Comparison of ENCODE assay signal across 15 cellular contexts in genomic region chr12:88703790-88704189, GRCh38.
DNase-seq lines count a peak whose midpoint lies in the region; TF ChIP-seq lines count a peak whose summit lies in the region.
"Had no signal": no experiment of that assay in that cellular context is flagged by ENCODE, and none has a peak within 500 bp of the region (broad histone marks: within the 10 kb centered on the region; RNA-seq: fewer than 3 reads in every experiment).

No MANE protein-coding gene starts in this region.

- WGBS in trophoblast cell (ENCODE audit: extremely low coverage, insufficient coverage, insufficient read length), result no CpG with 5 or more reads among the region's 3 CpGs

- H4K8ac ChIP-seq in trophoblast cell (ENCODE audit: low read depth, low read length), result no peak overlapping the region

- no peak overlapping the region for H3K23ac ChIP-seq in trophoblast cell (ENCODE audit: low read length)

- H3K4ac ChIP-seq in trophoblast cell (ENCODE audit: low read depth, low read length), result no peak overlapping the region

- DNase-seq in H4 (ENCODE audit: low spot score) (peak; percentile 33), M059J (ENCODE audit: low read depth) (peak; percentile 43), brain microvascular endothelial cell (peak; percentile 49), trophoblast cell (peak; percentile 9 to 74), HT-29 (ENCODE audit: low spot score) (no peak), Karpas-422 (no peak), iPS-NIHi7 (ENCODE audit: extremely low spot score) (no peak)
- DNase-seq: H9, NCI-H1417, NCI-H2029, NCI-H2171 treated with DMSO at 0.1 percent for 48 hours, NCI-H524, RPMI8226, T-helper 1 cell had no signal

- H3K4me3 ChIP-seq in brain microvascular endothelial cell (ENCODE audit: low read depth, low read length) (no peak overlapping the region), trophoblast cell (ENCODE audit: low read depth, low read length) (no peak overlapping the region), Karpas-422 (ENCODE audit: low read length) (no peak overlapping the region)
- H3K4me3 ChIP-seq: BLaER1 had no signal

- H2AFZ ChIP-seq in trophoblast cell (ENCODE audit: insufficient read depth, low read length, poor library complexity), result no peak overlapping the region
- no peak overlapping the region for H2AFZ ChIP-seq in Karpas-422 (ENCODE audit: low read length)

- H3K27me3 ChIP-seq in brain microvascular endothelial cell (replicated peaks) (no peaks in the 10 kb centered on the region), trophoblast cell (ENCODE audit: insufficient read depth, low read length) (no peaks in the 10 kb centered on the region), Karpas-422 (ENCODE audit: low read length) (no peaks in the 10 kb centered on the region)
- H3K27me3 ChIP-seq: BLaER1 had no signal

- no peaks in the 10 kb centered on the region for H3K79me2 ChIP-seq in trophoblast cell (ENCODE audit: control insufficient read depth, insufficient read depth, low read length, poor library complexity)
- no peaks in the 10 kb centered on the region for H3K79me2 ChIP-seq in Karpas-422 (ENCODE audit: low read length)

- no peaks in the 10 kb centered on the region for H4K20me1 ChIP-seq in Karpas-422 (ENCODE audit: insufficient read depth, low read depth, low read length)
- H4K20me1 ChIP-seq: BLaER1 had no signal

- no peak for TF ChIP-seq CTCF in brain microvascular endothelial cell (IDR thresholded peaks at IDR 0.05; ENCODE audit: low read depth, low read length, missing control alignments)

- no peak overlapping the region for H2BK5ac ChIP-seq in trophoblast cell (ENCODE audit: low read depth, low read length, poor library complexity)

- H3K9me2 ChIP-seq in Karpas-422 (replicated peaks; ENCODE audit: insufficient read depth, low read length), result no peaks in the 10 kb centered on the region

- H3K36me3 ChIP-seq in brain microvascular endothelial cell (replicated peaks) (no peaks in the 10 kb centered on the region), trophoblast cell (ENCODE audit: control insufficient read depth in 1 of 2, insufficient read depth in 2 of 2, low read length in 2 of 2) (no peaks in the 10 kb centered on the region), Karpas-422 (ENCODE audit: insufficient read depth, low read length) (no peaks in the 10 kb centered on the region)
- H3K36me3 ChIP-seq: BLaER1 had no signal

- no peak overlapping the region for H2BK120ac ChIP-seq in trophoblast cell (ENCODE audit: insufficient read depth, low read length, poor library complexity)

- no peak overlapping the region for H4K91ac ChIP-seq in trophoblast cell (ENCODE audit: low read depth, low read length)

- no peak overlapping the region for H3K14ac ChIP-seq in trophoblast cell (ENCODE audit: low read length)

- no peak overlapping the region for H2AK5ac ChIP-seq in trophoblast cell (ENCODE audit: low read length)

- no peaks in the 10 kb centered on the region for H3K4me1 ChIP-seq in trophoblast cell (ENCODE audit: control insufficient read depth in 1 of 2, insufficient read depth in 2 of 2, low read length in 2 of 2)
- H3K4me1 ChIP-seq in Karpas-422 (ENCODE audit: low read length), result no peaks in the 10 kb centered on the region
- H3K4me1 ChIP-seq: BLaER1 had no signal

- no peak overlapping the region for H4K12ac ChIP-seq in trophoblast cell (ENCODE audit: low read depth, low read length)

- no peak overlapping the region for H2BK12ac ChIP-seq in trophoblast cell (ENCODE audit: low read length)

- in situ Hi-C loops in brain microvascular endothelial cell (cut with HindIII; ENCODE audit: low pct_ligation_motif_present, low sequenced_read_pairs), result no loop called here

- no peak overlapping the region for H3K18ac ChIP-seq in trophoblast cell (ENCODE audit: low read length)

- no peaks in the 10 kb centered on the region for H3K79me1 ChIP-seq in trophoblast cell (ENCODE audit: low read length)

- H3K4me2 ChIP-seq in trophoblast cell (ENCODE audit: low read length) (no peak overlapping the region), Karpas-422 (ENCODE audit: low read depth, low read length, poor library complexity, severe bottlenecking) (no peak overlapping the region)
- H3K4me2 ChIP-seq: BLaER1 had no signal

- no peaks in the 10 kb centered on the region for H3K9me3 ChIP-seq in trophoblast cell (ENCODE audit: insufficient read depth, low read depth, low read length)
- H3K9me3 ChIP-seq in Karpas-422 (ENCODE audit: low read length), result peaks cover 16% of the 10 kb centered on the region; the same call in 1 of the 2 replicates

- H3K9ac ChIP-seq in trophoblast cell (ENCODE audit: low read length) (no peak overlapping the region), Karpas-422 (ENCODE audit: low read length) (no peak overlapping the region)
- H3K9ac ChIP-seq: BLaER1 had no signal

- H3K27ac ChIP-seq in brain microvascular endothelial cell (no peak overlapping the region), trophoblast cell (ENCODE audit: low read depth, low read length) (no peak overlapping the region), Karpas-422 (ENCODE audit: low read length) (no peak overlapping the region)
- H3K27ac ChIP-seq: BLaER1 had no signal

Comparison
In these comparisons a context has a peak if more than half of its experiments do, and no peak if none do; other contexts are left out.
1. DNase-seq: peak in H4 (single experiment), M059J (single experiment), brain microvascular endothelial cell (single experiment) and trophoblast cell (2 of 2); none in HT-29 (single experiment), Karpas-422 (single experiment) and iPS-NIHi7 (single experiment).